In genomic region chr19:43224201-43224854, GRCh38 we compare ENCODE assay signal across 18 cellular contexts. TPM values are rescaled to one million over a fixed set of nuclear protein-coding genes. Genes with fewer than 3 reads are reported as not detected.
"Had no signal": no experiment of that assay in that cellular context is flagged by ENCODE, and none has a peak within 500 bp of the region (broad histone marks: within the 10 kb centered on the region; RNA-seq: fewer than 3 reads in every experiment).

No MANE protein-coding gene starts in this region.

RNA-seq across cellular contexts. Expression of gene PSG4, which starts 18.9 kb away (rescaled TPM):
- total RNA-seq: activated CD4-positive, alpha-beta T cell treated with anti-CD3 and anti-CD28 coated beads for 36 hours; cardiac muscle cell; dorsolateral prefrontal cortex; heart right ventricle; left ventricle myocardium superior; mononuclear cell; occipital lobe; posterior vena cava; right atrium auricular region; skeletal muscle tissue; subcutaneous adipose tissue; T-helper 2 cell treated with Interferon-gamma antibody and Interleukin-4, amounts not matched to agents 100 ng/mL and 5 ng/mL, for 36 hours; thyroid gland; WTC11 had no signal
- polyA plus RNA-seq: cardiac muscle cell, heart right ventricle, neural cell had no signal

RNA-seq across cellular contexts. Expression of gene PSG5, which starts 38.0 kb away (rescaled TPM):
- total RNA-seq: activated CD4-positive, alpha-beta T cell treated with anti-CD3 and anti-CD28 coated beads for 36 hours; adrenal gland; cardiac muscle cell; gastroesophageal sphincter; heart right ventricle; left ventricle myocardium superior; mononuclear cell; occipital lobe; posterior vena cava; right atrium auricular region; skeletal muscle tissue; subcutaneous adipose tissue; T-helper 2 cell treated with Interferon-gamma antibody and Interleukin-4, amounts not matched to agents 100 ng/mL and 5 ng/mL, for 36 hours; thyroid gland; ureter; WTC11 had no signal
- polyA plus RNA-seq: adrenal gland, cardiac muscle cell, heart right ventricle, neural cell had no signal

RNA-seq across cellular contexts. Expression of gene PSG9, which starts 45.0 kb away (rescaled TPM):
- total RNA-seq: activated CD4-positive, alpha-beta T cell treated with anti-CD3 and anti-CD28 coated beads for 36 hours; adrenal gland; cardiac muscle cell; dorsolateral prefrontal cortex; gastroesophageal sphincter; heart right ventricle; left ventricle myocardium superior; mononuclear cell; occipital lobe; posterior vena cava; right atrium auricular region; skeletal muscle tissue; subcutaneous adipose tissue; T-helper 2 cell treated with Interferon-gamma antibody and Interleukin-4, amounts not matched to agents 100 ng/mL and 5 ng/mL, for 36 hours; thyroid gland; ureter; WTC11 had no signal
- polyA plus RNA-seq: adrenal gland, cardiac muscle cell, heart right ventricle, neural cell had no signal
